9 cellular contexts compared by ENCODE assay signal in genomic region chr10:125146791-125147604, GRCh38. TPM values are rescaled to one million over a fixed set of nuclear protein-coding genes. Genes with fewer than 3 reads are reported as not detected.
DNase-seq lines count a peak whose midpoint lies in the region; FAIRE-seq and TF ChIP-seq lines count a peak whose summit lies in the region.
"Had no signal": no experiment of that assay in that cellular context is flagged by ENCODE, and none has a peak within 500 bp of the region (broad histone marks: within the 10 kb centered on the region; RNA-seq: fewer than 3 reads in every experiment).

No MANE protein-coding gene starts in this region.

- 50 to 61% (median 56%) methylated on average over 13 to 14 of the region's 14 CpGs for whole genome bisulfite sequencing in adrenal gland, 4 donors
- WGBS in testis, 2 donors = 53 to 60% methylated on average over 13 to 14 of the region's 14 CpGs

- no peaks in the 10 kb centered on the region for H3K9me3 ChIP-seq in adrenal gland (replicated peaks in 1 of 3)
- H3K9me3 ChIP-seq in testis = no peaks in the 10 kb centered on the region
- no peaks in the 10 kb centered on the region for H3K9me3 ChIP-seq in BE2C

- no peak for TF ChIP-seq CTCF in adrenal gland (IDR thresholded peaks at IDR 0.05)
- no peak for TF ChIP-seq CTCF in testis (IDR thresholded peaks at IDR 0.05)
- TF ChIP-seq CTCF in BE2C (IDR thresholded peaks at IDR 0.05; ENCODE audit: low read depth, low read length) = no peak

- intact Hi-C loops in adrenal gland (cut with DNase I) (no loop called here), testis (cut with DNase I; ENCODE audit: low total_unique reads) (no loop called here)

- peak; percentile 61 for DNase-seq in HCEC 1CT
- DNase-seq in adrenal gland = no peak
- peak; percentile 83 for DNase-seq in kidney glomerular epithelial cell (lab: John Stamatoyannopoulos, UW)
- no peak for DNase-seq in testis
- DNase-seq in BE2C = no peak
- DNase-seq in HuH-7.5 (ENCODE audit: low spot score) = no peak
- DNase-seq in GM12892 (ENCODE audit: insufficient read length) = no peak
- DNase-seq in GOT3 (lab: John Stamatoyannopoulos, UW) = no peak
- DNase-seq: activated naive CD8-positive, alpha-beta T cell treated with anti-CD3 and anti-CD28 coated beads, Interleukin-2, amount 10 ng/mL, durations not matched to agents 7 days and 5 days had no signal

- no peak for FAIRE-seq in GM12892 (lab: Jason Lieb, UNC)

- H3K4me1 ChIP-seq in adrenal gland (replicated peaks in 1 of 2) = peaks cover 39 to 61% of the 10 kb centered on the region in 2 donors
- peaks cover 78% of the 10 kb centered on the region for H3K4me1 ChIP-seq in testis
- H3K4me1 ChIP-seq in BE2C = peaks cover 9% of the 10 kb centered on the region

- TF ChIP-seq POLR2A in adrenal gland (IDR thresholded peaks at IDR 0.05) (no peak), testis (IDR thresholded peaks at IDR 0.05) (no peak), GM12892 (IDR thresholded peaks at IDR 0.05; ENCODE audit: low read depth, low read length) (no peak)

- H3K27me3 ChIP-seq in adrenal gland (no peaks in the 10 kb centered on the region), testis (no peaks in the 10 kb centered on the region), BE2C (no peaks in the 10 kb centered on the region)

- H3K4me3 ChIP-seq in adrenal gland (no peak overlapping the region), testis (no peak overlapping the region), BE2C (ENCODE audit: low read depth, low read length) (no peak overlapping the region)

- H3K36me3 ChIP-seq in adrenal gland (replicated peaks in 1 of 2) (no peaks in the 10 kb centered on the region), testis (ENCODE audit: low read depth, missing control alignments) (no peaks in the 10 kb centered on the region), BE2C (peaks cover 5% of the 10 kb centered on the region)

- H3K27ac ChIP-seq in adrenal gland = peak overlapping the region in 4 of 5 donors; percentile 3 to 82 (median 39)
- H3K27ac ChIP-seq in testis = peak overlapping the region; percentile 46 to 56

RNA-seq across cellular contexts. Expression of gene CTBP2, which starts 13.4 kb away (rescaled TPM):
- total RNA-seq in adrenal gland (10 to 100 TPM; 28.1 to 66.5 (median 53.6) TPM), testis (10 to 100 TPM; 44.7 to 79.5 TPM)
- polyA plus RNA-seq in adrenal gland (10 to 100 TPM; 25.3 to 53.4 (median 28.4) TPM), testis (ENCODE audit: insufficient read depth, low read depth, low replicate concordance) (52.4 TPM)
- polyA plus RNA-seq in BE2C (2012; ENCODE audit: insufficient read depth, insufficient read length, low read depth) = 99.8 TPM
- 2.2 TPM for polyA plus RNA-seq in GM12892 (2012; ENCODE audit: missing spikeins)

Comparison
In these comparisons a context has a peak if more than half of its experiments do, and no peak if none do; other contexts are left out.
1. DNase-seq: peak in HCEC 1CT (single experiment) and kidney glomerular epithelial cell (single experiment); none in adrenal gland (0 of 7), testis (single experiment), BE2C (single experiment), HuH-7.5 (single experiment), GM12892 (single experiment) and GOT3 (single experiment).